In the genomic region with DNA sequence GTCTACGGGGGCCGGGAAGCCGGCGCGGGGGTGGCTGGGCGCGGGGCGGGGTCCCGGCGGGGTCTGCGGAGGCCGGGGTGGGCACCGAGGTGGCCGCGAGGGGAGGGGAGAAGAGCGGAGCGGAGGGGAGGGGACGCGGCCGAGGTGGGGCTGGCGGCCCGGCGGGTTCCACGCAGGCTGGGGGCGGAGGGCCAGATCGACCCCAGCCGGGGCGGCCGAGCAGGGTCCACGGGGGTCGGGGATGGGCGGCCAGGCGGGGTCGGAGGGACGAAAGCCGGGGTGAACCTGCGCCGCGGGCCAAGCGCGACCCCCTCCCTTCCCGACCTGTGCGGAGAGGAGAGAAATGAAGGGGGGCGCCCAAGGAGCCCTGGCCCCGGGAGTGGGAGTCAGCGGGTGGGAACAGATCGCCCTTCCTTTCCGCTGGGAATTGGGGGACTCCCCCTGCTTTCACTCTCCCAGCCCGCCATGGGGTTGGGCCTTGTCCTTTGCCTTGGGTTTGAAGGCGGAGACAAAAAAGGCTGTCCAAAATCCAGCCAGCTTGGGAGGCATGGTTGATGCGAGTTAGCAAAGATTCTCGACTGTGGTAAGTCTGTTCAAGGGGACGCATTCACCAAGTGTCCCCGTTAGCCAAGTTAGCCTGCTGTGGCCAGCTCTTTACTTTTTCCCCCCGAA, we compare ENCODE assay signal across 8 cellular contexts. TPM values are rescaled to one million over a fixed set of nuclear protein-coding genes. Genes with fewer than 3 reads are reported as not detected.
DNase-seq lines count a peak whose midpoint lies in the region; ATAC-seq and TF ChIP-seq lines count a peak whose summit lies in the region.

No MANE protein-coding gene starts in this region.

- no peak for TF ChIP-seq POLR2A in GM18505 (IDR thresholded peaks at IDR 0.05; ENCODE audit: borderline replicate concordance, extremely low read depth, insufficient read depth, insufficient read length)

- peak; percentile 66 for DNase-seq in AG08395 (ENCODE audit: low spot score)
- DNase-seq in T1000 (lab: John Stamatoyannopoulos, UW), result peak; percentile 52
- peak; percentile 20 to 75 for DNase-seq in dermis microvascular lymphatic vessel endothelial cell (ENCODE audit: low read depth in 2 of 2)
- peak; percentile 81 for DNase-seq in left lobe of liver (ENCODE audit: low spot score)
- peak; percentile 35 to 44 for DNase-seq in stimulated activated CD4-positive, alpha-beta T cell treated with anti-CD3 and anti-CD28 coated beads, Interleukin-2, amount 100 ng/mL, for 24 hours

- peak; percentile 22 for ATAC-seq in GM18505 (IDR thresholded peaks at IDR 0.05; ENCODE audit: unreplicated experiment)
- peak; percentile 20 for ATAC-seq in HG03095 (IDR thresholded peaks at IDR 0.05; ENCODE audit: unreplicated experiment)
- ATAC-seq in left lobe of liver, result peak; percentile 76
- no peak for ATAC-seq in HG03378 (IDR thresholded peaks at IDR 0.05; ENCODE audit: unreplicated experiment)

RNA-seq across cellular contexts. Expression of a gene that starts 0.5 kb away (rescaled TPM):
- total RNA-seq in dermis microvascular lymphatic vessel endothelial cell, result 36.2 and 55.9 TPM in 2 replicates
- 22.6 TPM for total RNA-seq in left lobe of liver

RNA-seq across cellular contexts. Expression of a gene that starts 54.2 kb away (rescaled TPM):
- total RNA-seq in dermis microvascular lymphatic vessel endothelial cell (42.7 and 64.4 TPM in 2 replicates), left lobe of liver (8.9 TPM)
